ENCODE assay signal across 11 cellular contexts in genomic region chr4:118967393-118967792, GRCh38.
A peak's percentile ranks its signal among the peaks of the same experiment; 100 is the strongest.
DNase-seq lines count a peak whose midpoint lies in the region; ATAC-seq, FAIRE-seq and TF ChIP-seq lines count a peak whose summit lies in the region.
"Had no signal": no experiment of that assay in that cellular context is flagged by ENCODE, and none has a peak within 500 bp of the region (broad histone marks: within the 10 kb centered on the region; RNA-seq: fewer than 3 reads in every experiment).

No MANE protein-coding gene starts in this region.

- peak overlapping the region; percentile 26 for H3K27ac Mint-ChIP-seq in type B pancreatic cell

- peaks cover 23% of the 10 kb centered on the region for H3K4me1 ChIP-seq in HUES6 (ENCODE audit: control insufficient read depth, insufficient read depth, low read length)

- no peaks in the 10 kb centered on the region for H3K27me3 ChIP-seq in HUES6 (ENCODE audit: control insufficient read depth, insufficient read depth, low read length)

- TF ChIP-seq CTCF in astrocyte of the spinal cord (IDR thresholded peaks at IDR 0.05; ENCODE audit: low read depth, low read length) (no peak), type B pancreatic cell (conservative IDR thresholded peaks at IDR 0.05) (no peak)

- peaks cover 47% of the 10 kb centered on the region for H3K4me1 Mint-ChIP-seq in type B pancreatic cell (ENCODE audit: unreplicated experiment)

- TF ChIP-seq POLR2A in GM12892 (IDR thresholded peaks at IDR 0.05; ENCODE audit: low read depth, low read length), result no peak

- H3K4me3 ChIP-seq in HUES6 (ENCODE audit: low read depth, low read length) (no peak overlapping the region), astrocyte of the spinal cord (ENCODE audit: low read depth, low read length) (no peak overlapping the region)
- H3K4me3 ChIP-seq: mucosa of descending colon had no signal

- H3K4me3 Mint-ChIP-seq in type B pancreatic cell, result no peak overlapping the region

- peaks cover 6% of the 10 kb centered on the region for H3K27me3 Mint-ChIP-seq in type B pancreatic cell

- H3K9ac ChIP-seq in HUES6 (ENCODE audit: low read length), result no peak overlapping the region

- peaks cover 8% of the 10 kb centered on the region for H3K36me3 Mint-ChIP-seq in type B pancreatic cell

- in situ Hi-C loops in astrocyte of the spinal cord (cut with HindIII; ENCODE audit: low sequenced_read_pairs), result no loop called here

- DNase-seq in astrocyte of the spinal cord (ENCODE audit: low read depth, low spot score) (peak; percentile 69), kidney tubule cell (ENCODE audit: low spot score) (peak; percentile 17), type B pancreatic cell (ENCODE audit: extremely low spot score, unreplicated experiment) (no peak), GM12892 (ENCODE audit: insufficient read length) (no peak)
- DNase-seq: activated CD8-positive, alpha-beta memory T cell treated with anti-CD3 and anti-CD28 coated beads for 24 hours; effector memory CD4-positive, alpha-beta T cell had no signal

- no peaks in the 10 kb centered on the region for H3K9me3 Mint-ChIP-seq in type B pancreatic cell

- no peaks in the 10 kb centered on the region for H3K36me3 ChIP-seq in HUES6 (ENCODE audit: control insufficient read depth, insufficient read depth, low read length)

- FAIRE-seq in GM12892 (lab: Jason Lieb, UNC), result no peak

- H3K9me3 ChIP-seq in HUES6 (ENCODE audit: control insufficient read depth, insufficient read depth, low read depth, low read length), result no peaks in the 10 kb centered on the region
- H3K9me3 ChIP-seq: mucosa of descending colon had no signal

- peak overlapping the region; percentile 35; the same call in 1 of the 2 replicates for H3K27ac ChIP-seq in HUES6 (ENCODE audit: low read depth, low read length)

- ATAC-seq in GM18511 (IDR thresholded peaks at IDR 0.05; ENCODE audit: unreplicated experiment), result no peak
- ATAC-seq in HG02798 (IDR thresholded peaks at IDR 0.05; ENCODE audit: poor library complexity, unreplicated experiment), result no peak
- no peak for ATAC-seq in HG03439 (IDR thresholded peaks at IDR 0.05; ENCODE audit: unreplicated experiment)

Comparison
In these comparisons a context has a peak if more than half of its experiments do, and no peak if none do; other contexts are left out.
1. DNase-seq: peak in astrocyte of the spinal cord (single experiment) and kidney tubule cell (single experiment); none in type B pancreatic cell (single experiment) and GM12892 (single experiment).